In the genomic region with DNA sequence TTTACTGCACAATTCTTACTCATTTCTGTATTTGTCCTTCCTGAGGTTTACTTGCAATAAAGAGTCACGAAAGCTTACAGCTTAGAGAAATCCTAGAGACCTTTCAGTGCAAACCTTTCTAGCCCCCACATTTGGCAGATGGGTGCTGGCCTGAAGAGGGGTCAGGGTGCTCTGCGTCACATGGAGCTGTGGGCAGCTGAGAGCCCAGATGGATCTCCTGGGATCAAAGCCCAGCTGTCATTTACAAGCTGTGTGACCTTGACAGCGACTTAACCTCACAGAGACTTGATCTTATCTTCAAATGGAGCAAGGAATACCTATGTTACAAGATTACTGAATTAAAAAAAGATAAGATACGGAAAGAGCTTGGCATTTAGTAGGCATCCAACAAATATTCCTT, we compare ENCODE assay signal across 20 cellular contexts. TPM values are rescaled to one million over a fixed set of nuclear protein-coding genes. Genes with fewer than 3 reads are reported as not detected.
A peak's percentile ranks its signal among the peaks of the same experiment; 100 is the strongest.
DNase-seq lines count a peak whose midpoint lies in the region; ATAC-seq, FAIRE-seq and TF ChIP-seq lines count a peak whose summit lies in the region.
"Had no signal": no experiment of that assay in that cellular context is flagged by ENCODE, and none has a peak within 500 bp of the region (broad histone marks: within the 10 kb centered on the region; RNA-seq: fewer than 3 reads in every experiment).

No MANE protein-coding gene starts in this region.

- TF ChIP-seq RAD21 in K562 (CRISPR knock-in tag; conservative IDR thresholded peaks at IDR 0.05 in 1 of 2, IDR thresholded peaks at IDR 0.05 in 1 of 2) = no peak

- in situ Hi-C loops in K562 (cut with MboI) = no loop called here
- in situ Hi-C loops in HAP-1 (cut with MboI; ENCODE audit: low sequenced_read_pairs) = no loop called here

- ATAC-seq in K562 = peak; percentile 14; the same call in 2 of the 3 replicates
- ATAC-seq in naive thymus-derived CD8-positive, alpha-beta T cell = no peak
- ATAC-seq: A549; CD8-positive, alpha-beta T cell had no signal

- DNase-seq in NCI-H524 (lab: John Stamatoyannopoulos, UW) = peak; percentile 59 to 81
- peak; percentile 76 for DNase-seq in NCI-H82 treated with DMSO at 0.1 percent for 48 hours (lab: John Stamatoyannopoulos, UW; ENCODE audit: unreplicated experiment)
- peak in 1 of 4 experiments; percentile 5 for DNase-seq in K562 (ENCODE audit: extremely low read depth in 1 of 4, low spot score in 3 of 4)
- DNase-seq in NCI-H146 treated with DMSO at 0.1 percent for 48 hours (lab: John Stamatoyannopoulos, UW; ENCODE audit: unreplicated experiment) = no peak
- no peak for DNase-seq in naive thymus-derived CD8-positive, alpha-beta T cell
- no peak for DNase-seq in HAP-1 (ENCODE audit: low spot score in 2 of 2)
- DNase-seq: CD8-positive, alpha-beta T cell; COR-L47; DMS153; DMS79 treated with DMSO at 0.1 percent for 48 hours; EL; GOT3; H9; IMR-90 had no signal

- H3K9me3 Mint-ChIP-seq in naive thymus-derived CD8-positive, alpha-beta T cell = no peaks in the 10 kb centered on the region
- H3K9me3 Mint-ChIP-seq: CD8-positive, alpha-beta T cell; H9 had no signal

- CTCF ChIA-PET in K562 (lab: Yijun Ruan, JAX; ENCODE audit: low intra/inter-chr PET ratio) = no interaction called here

- H3K4me3 Mint-ChIP-seq in naive thymus-derived CD8-positive, alpha-beta T cell = no peak overlapping the region
- H3K4me3 Mint-ChIP-seq: CD14-positive monocyte; CD8-positive, alpha-beta T cell; H9 had no signal

- H3K27ac Mint-ChIP-seq in naive thymus-derived CD8-positive, alpha-beta T cell = no peak overlapping the region
- H3K27ac Mint-ChIP-seq: CD14-positive monocyte; CD8-positive, alpha-beta T cell; H9 had no signal

- no peak for FAIRE-seq in K562 (lab: Jason Lieb, UNC)
- FAIRE-seq: A549, D721Med, G401.6, GM12891, GM19239 had no signal

- no peak overlapping the region; a peak in 1 of 4 replicates for H3K9ac ChIP-seq in K562 (ENCODE audit: insufficient read depth in 1 of 2, low read depth in 2 of 2, low read length in 2 of 2)

- no peak for TF ChIP-seq CTCF in K562 (IDR thresholded peaks at IDR 0.05 in 2 of 3, conservative IDR thresholded peaks at IDR 0.05 in 1 of 3; ENCODE audit: insufficient read depth in 2 of 3, low read depth in 1 of 3, low read length in 3 of 3)

- 40% methylated on average over 4 of the region's 4 CpGs for WGBS in K562 (ENCODE audit: insufficient coverage, low coverage, missing lambda C conversion rate)

- H3K9me3 ChIP-seq in K562 (replicated peaks; ENCODE audit: control insufficient read depth, insufficient read depth, low read depth, low read length) (no peaks in the 10 kb centered on the region), HAP-1 (no peaks in the 10 kb centered on the region)
- H3K9me3 ChIP-seq: A549 had no signal

- H3K4me3 ChIP-seq in K562 = no peak overlapping the region
- H3K4me3 ChIP-seq in HAP-1 = no peak overlapping the region
- H3K4me3 ChIP-seq: A549 had no signal

- H3K36me3 ChIP-seq in K562 (ENCODE audit: control insufficient read depth, insufficient read depth, low read length) = no peaks in the 10 kb centered on the region
- H3K36me3 ChIP-seq in HAP-1 (replicated peaks) = no peaks in the 10 kb centered on the region

- no peaks in the 10 kb centered on the region for H3K4me1 Mint-ChIP-seq in naive thymus-derived CD8-positive, alpha-beta T cell
- H3K4me1 Mint-ChIP-seq: H9 had no signal

- TF ChIP-seq POLR2A in K562 (conservative IDR thresholded peaks at IDR 0.05) = no peak

- H3K27me3 Mint-ChIP-seq in naive thymus-derived CD8-positive, alpha-beta T cell = peaks cover 0 to 12% (median 6%) of the 10 kb centered on the region in 5 donors

- BruUV-seq in K562 (replicated peaks; lab: Mats Ljungman, UMichigan) = no TSS peak

- H2AFZ ChIP-seq in K562 (ENCODE audit: low read depth, low read length) = peak overlapping the region; percentile 65; the same call in 1 of the 2 replicates

- peak overlapping the region; percentile 36; the same call in 1 of the 2 replicates for H3K4me2 ChIP-seq in K562 (ENCODE audit: insufficient read depth, low read length)
- H3K4me2 ChIP-seq: A549 had no signal

- no peaks in the 10 kb centered on the region for H3K36me3 Mint-ChIP-seq in naive thymus-derived CD8-positive, alpha-beta T cell
- H3K36me3 Mint-ChIP-seq: CD14-positive monocyte; CD8-positive, alpha-beta T cell had no signal

- H3K4me1 ChIP-seq in K562 (replicated peaks in 1 of 2; ENCODE audit: control insufficient read depth in 2 of 2, insufficient read depth in 2 of 2, low read length in 2 of 2) = peaks cover 0 to 16% of the 10 kb centered on the region in 2 experiments; a peak in 2 of 5 replicates
- H3K4me1 ChIP-seq in HAP-1 = no peaks in the 10 kb centered on the region; the same call in 1 of the 2 replicates
- H3K4me1 ChIP-seq: A549 had no signal

- H3K9me1 ChIP-seq in K562 (ENCODE audit: control insufficient read depth, insufficient read depth, low read length) = no peaks in the 10 kb centered on the region

- no peaks in the 10 kb centered on the region for H4K20me1 ChIP-seq in K562 (replicated peaks; ENCODE audit: control insufficient read depth, insufficient read depth, low read length)

- no peaks in the 10 kb centered on the region for H3K79me2 ChIP-seq in K562 (ENCODE audit: control insufficient read depth, insufficient read depth, low read length)

- TF ChIP-seq EP300 in K562 (IDR thresholded peaks at IDR 0.05; ENCODE audit: low read length) = no peak

- no peaks in the 10 kb centered on the region for H3K27me3 ChIP-seq in K562 (ENCODE audit: control insufficient read depth in 2 of 2, insufficient read depth in 2 of 2, low read length in 2 of 2)
- no peaks in the 10 kb centered on the region for H3K27me3 ChIP-seq in HAP-1 (ENCODE audit: low read depth)

- H3K27ac ChIP-seq in K562 (ENCODE audit: extremely low read depth, low read depth, low read length) = no peak overlapping the region
- H3K27ac ChIP-seq: A549 had no signal

- POLR2A ChIA-PET in K562 (lab: Yijun Ruan, JAX) = interaction anchor here (1.0 to 1.2 kb wide), 2 partner anchors 8 to 106 kb away, joined by 3 to 8 read pairs; no protein-coding TSS in a partner anchor
- POLR2A ChIA-PET in naive thymus-derived CD8-positive, alpha-beta T cell (lab: Charles Lee) = interaction anchor here (0.6 kb wide), 1 partner anchor 57 kb away, joined by 4 read pairs; no protein-coding TSS in a partner anchor

- intact Hi-C loops in K562 (cut with micrococcal nuclease) = no loop called here

TF ChIP-seq in K562, 482 proteins besides CTCF, POLR2A, EP300 and RAD21:
- TF ChIP-seq L3MBTL2 (IDR thresholded peaks at IDR 0.05) (0 out of 2 replicates have a peak, but pooled peaks have one; percentile 1), ESRRA (IDR thresholded peaks at IDR 0.05; ENCODE audit: borderline replicate concordance, low read depth) (peak; percentile 90), FIP1L1 (IDR thresholded peaks at IDR 0.05; ENCODE audit: low read depth, low read length, poor library complexity, severe bottlenecking) (no peak)
TF ChIP-seq in K562: peak in this region for 2.

RNA-seq across cellular contexts. Expression of a gene that starts 24.0 kb away (rescaled TPM):
- total RNA-seq in K562 (2011; cell fraction: chromatin; rRNA removed; ENCODE audit: low replicate concordance) = 242 and 294 TPM in 2 replicates
- 149 and 152 TPM in 2 replicates for total RNA-seq in K562 (2011; cell fraction: nucleolus; rRNA removed)
- 183 and 224 TPM in 2 replicates for total RNA-seq in K562 (2011; cell fraction: nucleoplasm; rRNA removed)
- total RNA-seq in K562 (2014; rRNA removed) = 74.5 and 104 TPM in 2 replicates
- 91.4 and 95.2 TPM in 2 replicates for total RNA-seq in K562 (2014; rRNA removed; fragmentation: Illumina TruSeq; extraction: Trizol)
- total RNA-seq in K562 (2015; rRNA removed; fragmentation: Illumina TruSeq; extraction: Trizol) = 92.6 and 97.5 TPM in 2 replicates
- total RNA-seq in K562 (2021) = 78.3 and 83.2 TPM in 2 replicates
- polyA plus RNA-seq in K562 (2011; rRNA removed) = 155 and 183 TPM in 2 replicates
- polyA plus RNA-seq in K562 (2011; cell fraction: cytosol; rRNA removed) = 124 and 134 TPM in 2 replicates
- 176 and 181 TPM in 2 replicates for polyA plus RNA-seq in K562 (2011; cell fraction: nucleus; rRNA removed)
- polyA plus RNA-seq in K562 (2012) = 61.9 and 70.8 TPM in 2 replicates
- polyA plus RNA-seq in K562 (2014; fragmentation: Illumina TruSeq; extraction: Trizol) = 95.5 and 106 TPM in 2 replicates
- polyA plus RNA-seq in K562 (2014; fragmentation: Nextera tagmentation; extraction: Ambion mirVana) = 10 to 100 TPM; 28.0 to 32.3 TPM
- polyA plus RNA-seq in K562 (2014; rRNA removed) = 85.6 and 96.8 TPM in 2 replicates
- polyA minus RNA-seq in K562 (2011; rRNA and poly(A)+ RNA removed) = 208 and 239 TPM in 2 replicates
- polyA minus RNA-seq in K562 (2011; cell fraction: cytosol; rRNA and poly(A)+ RNA removed) = 66.7 and 92.6 TPM in 2 replicates
- 109 and 169 TPM in 2 replicates for polyA minus RNA-seq in K562 (2011; cell fraction: nucleus; rRNA and poly(A)+ RNA removed)
- 100 to 1,000 TPM; 137 to 142 TPM for total RNA-seq in naive thymus-derived CD8-positive, alpha-beta T cell
- polyA plus RNA-seq in naive thymus-derived CD8-positive, alpha-beta T cell = 10 to 100 TPM; 49.4 to 75.1 (median 54.2) TPM

Comparison
In these comparisons a context has a peak if more than half of its experiments do, and no peak if none do; other contexts are left out.
1. DNase-seq: peak in NCI-H524 (2 of 2) and NCI-H82 treated with DMSO at 0.1 percent for 48 hours (single experiment); none in NCI-H146 treated with DMSO at 0.1 percent for 48 hours (single experiment), naive thymus-derived CD8-positive, alpha-beta T cell (0 of 10) and HAP-1 (0 of 2).